1 cellular context compared by ENCODE assay signal in the genomic region with DNA sequence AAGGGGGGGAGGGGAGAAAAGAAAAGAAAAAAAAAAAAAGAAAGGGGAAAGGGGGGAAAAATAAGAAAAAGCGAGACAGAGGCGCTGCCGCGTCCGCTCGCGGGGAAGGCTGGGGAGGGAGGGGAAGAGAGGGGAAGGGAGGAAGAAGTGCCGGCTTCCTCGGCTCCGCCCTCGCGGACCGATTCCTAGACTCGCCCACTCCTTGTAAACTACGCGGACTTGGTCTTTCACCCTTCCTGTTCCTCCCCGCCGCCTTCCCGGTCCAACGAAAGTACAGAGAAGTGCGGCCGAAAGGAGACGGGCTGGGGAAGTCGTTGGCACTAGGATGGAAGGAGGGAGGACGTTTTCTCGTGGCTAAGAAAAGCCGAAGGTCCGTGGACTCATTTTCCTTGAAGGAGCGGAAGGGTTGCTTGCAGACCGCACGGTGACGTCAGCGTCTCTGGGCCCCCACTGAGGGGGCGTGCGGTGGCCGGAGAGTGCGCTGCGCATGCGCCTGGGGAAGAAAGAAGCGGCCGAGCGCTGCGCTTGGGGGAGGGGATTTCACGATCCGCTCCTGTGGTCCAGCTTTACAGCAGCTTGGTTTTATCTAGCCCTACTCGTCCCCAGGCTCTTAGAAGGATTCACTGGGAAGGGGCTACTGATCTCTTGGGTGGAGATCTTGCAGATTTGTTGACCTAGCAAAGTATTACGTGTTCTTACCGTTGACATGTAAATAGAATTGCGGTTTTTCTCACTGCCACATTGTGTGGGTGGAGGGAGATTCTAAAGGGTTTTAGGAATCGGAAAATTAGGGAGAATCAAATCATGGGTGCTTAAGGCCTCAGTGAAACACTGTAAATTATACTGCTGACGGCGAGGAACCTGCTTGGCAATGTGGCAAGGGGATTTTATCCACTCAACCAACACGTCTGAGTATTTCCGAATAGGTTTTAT.
TF ChIP-seq lines count a peak whose summit lies in the region.

A gene with protein sequence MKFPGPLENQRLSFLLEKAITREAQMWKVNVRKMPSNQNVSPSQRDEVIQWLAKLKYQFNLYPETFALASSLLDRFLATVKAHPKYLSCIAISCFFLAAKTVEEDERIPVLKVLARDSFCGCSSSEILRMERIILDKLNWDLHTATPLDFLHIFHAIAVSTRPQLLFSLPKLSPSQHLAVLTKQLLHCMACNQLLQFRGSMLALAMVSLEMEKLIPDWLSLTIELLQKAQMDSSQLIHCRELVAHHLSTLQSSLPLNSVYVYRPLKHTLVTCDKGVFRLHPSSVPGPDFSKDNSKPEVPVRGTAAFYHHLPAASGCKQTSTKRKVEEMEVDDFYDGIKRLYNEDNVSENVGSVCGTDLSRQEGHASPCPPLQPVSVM (minus strand): TSS at position 121 of the 933 bp plus-strand sequence. CDS start 9,627 bp downstream, outside the sequence.

TF ChIP-seq in SK-N-SH, 30 proteins besides CTCF, POLR2A, EP300 and RAD21 (continued from another document):
- TF ChIP-seq, protein P1, sequence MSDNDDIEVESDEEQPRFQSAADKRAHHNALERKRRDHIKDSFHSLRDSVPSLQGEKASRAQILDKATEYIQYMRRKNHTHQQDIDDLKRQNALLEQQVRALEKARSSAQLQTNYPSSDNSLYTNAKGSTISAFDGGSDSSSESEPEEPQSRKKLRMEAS (IDR thresholded peaks at IDR 0.05; ENCODE audit: low read depth) = peak; percentile 58; the same call in 1 of the 2 replicates
- TF ChIP-seq GABPA (IDR thresholded peaks at IDR 0.05; ENCODE audit: low read depth) (peak; percentile 54), YY1 (IDR thresholded peaks at IDR 0.05; ENCODE audit: low read depth) (peak; percentile 67; the same call in 1 of the 2 replicates), TAF1 (IDR thresholded peaks at IDR 0.05; ENCODE audit: borderline replicate concordance, low read depth, low read length) (peak; percentile 84), ELF1 (IDR thresholded peaks at IDR 0.05) (peak; percentile 75), EZH2phosphoT487 (IDR thresholded peaks at IDR 0.05; ENCODE audit: borderline replicate concordance, low read depth) (no peak)
- TF ChIP-seq, protein P2, sequence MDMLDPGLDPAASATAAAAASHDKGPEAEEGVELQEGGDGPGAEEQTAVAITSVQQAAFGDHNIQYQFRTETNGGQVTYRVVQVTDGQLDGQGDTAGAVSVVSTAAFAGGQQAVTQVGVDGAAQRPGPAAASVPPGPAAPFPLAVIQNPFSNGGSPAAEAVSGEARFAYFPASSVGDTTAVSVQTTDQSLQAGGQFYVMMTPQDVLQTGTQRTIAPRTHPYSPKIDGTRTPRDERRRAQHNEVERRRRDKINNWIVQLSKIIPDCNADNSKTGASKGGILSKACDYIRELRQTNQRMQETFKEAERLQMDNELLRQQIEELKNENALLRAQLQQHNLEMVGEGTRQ (IDR thresholded peaks at IDR 0.05; ENCODE audit: borderline replicate concordance, low read depth, low read length) = no peak
- TF ChIP-seq, protein P3, sequence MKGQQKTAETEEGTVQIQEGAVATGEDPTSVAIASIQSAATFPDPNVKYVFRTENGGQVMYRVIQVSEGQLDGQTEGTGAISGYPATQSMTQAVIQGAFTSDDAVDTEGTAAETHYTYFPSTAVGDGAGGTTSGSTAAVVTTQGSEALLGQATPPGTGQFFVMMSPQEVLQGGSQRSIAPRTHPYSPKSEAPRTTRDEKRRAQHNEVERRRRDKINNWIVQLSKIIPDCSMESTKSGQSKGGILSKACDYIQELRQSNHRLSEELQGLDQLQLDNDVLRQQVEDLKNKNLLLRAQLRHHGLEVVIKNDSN (IDR thresholded peaks at IDR 0.05; ENCODE audit: borderline replicate concordance, low read depth) = no peak
TF ChIP-seq in SK-N-SH: peak in this region for 18.
